ENCODE assay signal across 14 cellular contexts in genomic region chr11:95426823-95427462, GRCh38.
A peak's percentile ranks its signal among the peaks of the same experiment; 100 is the strongest.
DNase-seq lines count a peak whose midpoint lies in the region; FAIRE-seq and TF ChIP-seq lines count a peak whose summit lies in the region.
"Had no signal": no experiment of that assay in that cellular context is flagged by ENCODE, and none has a peak within 500 bp of the region (broad histone marks: within the 10 kb centered on the region; RNA-seq: fewer than 3 reads in every experiment).

No MANE protein-coding gene starts in this region.

- H3K4me3 ChIP-seq in MG63 (no peak overlapping the region), bronchial epithelial cell (ENCODE audit: low read depth, low read length) (no peak overlapping the region)

- DNase-seq in GM03348 (ENCODE audit: low spot score) (peak; percentile 24), MG63 (peak; percentile 35), bronchial epithelial cell (ENCODE audit: low read depth) (peak; percentile 16), NCI-H187 treated with DMSO at 0.1 percent for 48 hours (lab: John Stamatoyannopoulos, UW) (no peak), SIG-M5 treated with dmso at 0.1 percent for 504 hours (lab: John Stamatoyannopoulos, UW; ENCODE audit: unreplicated experiment) (no peak)
- no peak for DNase-seq in activated CD4-positive, CD25-positive, alpha-beta regulatory T cell treated with anti-CD3 and anti-CD28 coated beads, Interleukin-2, amount 50 U/mL, for 72 hours
- no peak for DNase-seq in stimulated activated naive CD4-positive, alpha-beta T cell (lab: John Stamatoyannopoulos, UW)
- DNase-seq: 8988T; C1 segment of cervical spinal cord; CD4-positive, alpha-beta T cell; DMS79 had no signal

- H3K36me3 ChIP-seq in MG63 (no peaks in the 10 kb centered on the region), bronchial epithelial cell (ENCODE audit: control insufficient read depth, insufficient read depth, low read length) (no peaks in the 10 kb centered on the region)

- FAIRE-seq in bronchial epithelial cell (lab: Jason Lieb, UNC) (no peak), islet of Langerhans (lab: Jason Lieb, UNC) (peak; percentile 53)
- FAIRE-seq: GM12891, H54 had no signal

- no peaks in the 10 kb centered on the region for H3K9me3 ChIP-seq in MG63

- H3K27me3 ChIP-seq in MG63 (no peaks in the 10 kb centered on the region), bronchial epithelial cell (ENCODE audit: control insufficient read depth, insufficient read depth, low read length) (no peaks in the 10 kb centered on the region)

- no peak for TF ChIP-seq CTCF in bronchial epithelial cell (IDR thresholded peaks at IDR 0.05; ENCODE audit: insufficient read depth, low read length, severe bottlenecking)

Comparison
In these comparisons a context has a peak if more than half of its experiments do, and no peak if none do; other contexts are left out.
1. DNase-seq: peak in GM03348 (single experiment), MG63 (single experiment) and bronchial epithelial cell (single experiment); none in NCI-H187 treated with DMSO at 0.1 percent for 48 hours (single experiment), activated CD4-positive, CD25-positive, alpha-beta regulatory T cell treated with anti-CD3 and anti-CD28 coated beads, Interleukin-2, amount 50 U/mL, for 72 hours (single experiment), SIG-M5 treated with dmso at 0.1 percent for 504 hours (single experiment) and stimulated activated naive CD4-positive, alpha-beta T cell (0 of 6).